8 cellular contexts compared by ENCODE assay signal in genomic region chr14:89041245-89041585, GRCh38.
A peak's percentile ranks its signal among the peaks of the same experiment; 100 is the strongest.
DNase-seq lines count a peak whose midpoint lies in the region; ATAC-seq and TF ChIP-seq lines count a peak whose summit lies in the region.

No MANE protein-coding gene starts in this region.

- BruUV-seq in mammary epithelial cell (replicated peaks; lab: Mats Ljungman, UMichigan), result no TSS peak

- peak overlapping the region in 1 of 2 donors; percentile 92 for H3K4me3 Mint-ChIP-seq in CD14-positive monocyte
- no peak overlapping the region for H3K4me3 Mint-ChIP-seq in activated CD8-positive, alpha-beta memory T cell treated with anti-CD3 and anti-CD28 coated beads, Interleukin-2, amount 10 ng/mL, durations not matched to agents 7 days and 5 days

- H3K27ac Mint-ChIP-seq in CD14-positive monocyte, result no peak overlapping the region
- no peak overlapping the region for H3K27ac Mint-ChIP-seq in activated CD8-positive, alpha-beta memory T cell treated with anti-CD3 and anti-CD28 coated beads, Interleukin-2, amount 10 ng/mL, durations not matched to agents 7 days and 5 days

- H3K27ac ChIP-seq in AG04450 (ENCODE audit: low read depth, low read length) (peak overlapping the region; percentile 94), mammary epithelial cell (ENCODE audit: insufficient read depth, low read depth, low read length) (peak overlapping the region; percentile 69)

- TF ChIP-seq CTCF in AG04450 (IDR thresholded peaks at IDR 0.05; ENCODE audit: low read depth, low read length) (no peak), mammary epithelial cell (conservative IDR thresholded peaks at IDR 0.05 in 1 of 2, IDR thresholded peaks at IDR 0.05 in 1 of 2; ENCODE audit: extremely low read depth in 1 of 2, insufficient read depth in 1 of 2, low read depth in 1 of 2, low read length in 2 of 2) (no peak), CD14-positive monocyte (IDR thresholded peaks at IDR 0.05) (no peak)

- H3K36me3 ChIP-seq in mammary epithelial cell (ENCODE audit: insufficient read depth, low read length), result no peaks in the 10 kb centered on the region
- H3K36me3 ChIP-seq in mucosa of stomach (ENCODE audit: control insufficient read depth, insufficient read depth, low read length), result no peaks in the 10 kb centered on the region

- POLR2A ChIA-PET in AG04450 (lab: Yijun Ruan, JAX), result interaction anchor here (1.4 kb wide), 1 partner anchor 881 kb away, joined by 3 read pairs; no protein-coding TSS in a partner anchor

- peak overlapping the region; percentile 95 for H2AFZ ChIP-seq in mammary epithelial cell (ENCODE audit: low read depth, low read length)

- in situ Hi-C loops in mammary epithelial cell (cut with MboI; ENCODE audit: low sequenced_read_pairs in 2 of 2), result loop anchor here (25.0 kb wide), 3 partner anchors 371 to 871 kb away; partner anchors contain the start of gene FOXN3 (in 1 of the 2)

- H3K4me2 ChIP-seq in mammary epithelial cell (ENCODE audit: insufficient read depth, low read depth, low read length), result peak overlapping the region; percentile 83

- CTCF ChIA-PET in AG04450 (lab: Charles Lee), result interaction anchor here (0.6 to 1.8 kb wide), 32 partner anchors 11 to 1191 kb away, joined by 3 to 10 read pairs (median 4); no protein-coding TSS in a partner anchor
- CTCF ChIA-PET in mammary epithelial cell (lab: Charles Lee; ENCODE audit: low non-redundant PET), result interaction anchor here (0.5 to 0.7 kb wide), 4 partner anchors 10 to 801 kb away, joined by 3 to 5 read pairs (median 5); no protein-coding TSS in a partner anchor
- CTCF ChIA-PET in activated CD8-positive, alpha-beta memory T cell treated with anti-CD3 and anti-CD28 coated beads, Interleukin-2, amount 10 ng/mL, durations not matched to agents 7 days and 5 days (lab: Charles Lee), result interaction anchor here (0.6 to 2.2 kb wide), 10 partner anchors 13 to 881 kb away, joined by 3 to 11 read pairs (median 3); no protein-coding TSS in a partner anchor

- H3K4me1 Mint-ChIP-seq in CD14-positive monocyte, result peaks cover 16% of the 10 kb centered on the region
- H3K4me1 Mint-ChIP-seq in activated CD8-positive, alpha-beta memory T cell treated with anti-CD3 and anti-CD28 coated beads, Interleukin-2, amount 10 ng/mL, durations not matched to agents 7 days and 5 days, result peaks cover 7% of the 10 kb centered on the region

- no peaks in the 10 kb centered on the region for H4K20me1 ChIP-seq in mammary epithelial cell (ENCODE audit: insufficient read depth, low read length)

- intact Hi-C loops in mammary epithelial cell (cut with micrococcal nuclease) (loop anchor here (5.0 kb wide), 3 partner anchors 96 to 206 kb away; no protein-coding TSS in a partner anchor), CD14-positive monocyte (cut with micrococcal nuclease) (no loop called here)

- ATAC-seq in activated CD8-positive, alpha-beta memory T cell treated with anti-CD3 and anti-CD28 coated beads, Interleukin-2, amount 10 ng/mL, durations not matched to agents 7 days and 5 days, result no peak

- DNase-seq in AG04450 (ENCODE audit: low read depth, low spot score), result peak; percentile 16
- peak; percentile 34 to 42 for DNase-seq in NCI-H1930 (lab: John Stamatoyannopoulos, UW)
- DNase-seq in mammary epithelial cell, result peak; percentile 59
- DNase-seq in cortex of kidney (lab: John Stamatoyannopoulos, UW), result no peak
- no peak for DNase-seq in CD14-positive monocyte (ENCODE audit: low spot score)
- DNase-seq in activated CD8-positive, alpha-beta memory T cell treated with anti-CD3 and anti-CD28 coated beads, Interleukin-2, amount 10 ng/mL, durations not matched to agents 7 days and 5 days, result no peak
- DNase-seq in activated T-cell treated with anti-CD3 and anti-CD28 coated beads for 4 hours, result no peak

- no peaks in the 10 kb centered on the region for H3K36me3 Mint-ChIP-seq in CD14-positive monocyte
- H3K36me3 Mint-ChIP-seq in activated CD8-positive, alpha-beta memory T cell treated with anti-CD3 and anti-CD28 coated beads, Interleukin-2, amount 10 ng/mL, durations not matched to agents 7 days and 5 days, result no peaks in the 10 kb centered on the region

- dilution Hi-C loops in mammary epithelial cell (cut with HindIII; ENCODE audit: low sequenced_read_pairs), result no loop called here

- H3K27me3 ChIP-seq in AG04450 (ENCODE audit: control insufficient read depth, insufficient read depth, low read length) (no peaks in the 10 kb centered on the region), mammary epithelial cell (ENCODE audit: insufficient read depth, low read length) (no peaks in the 10 kb centered on the region), mucosa of stomach (ENCODE audit: control insufficient read depth, insufficient read depth, low read length) (no peaks in the 10 kb centered on the region)

- peaks cover 0 to 9% (median 5%) of the 10 kb centered on the region in 7 donors for H3K9me3 Mint-ChIP-seq in CD14-positive monocyte
- H3K9me3 Mint-ChIP-seq in activated CD8-positive, alpha-beta memory T cell treated with anti-CD3 and anti-CD28 coated beads, Interleukin-2, amount 10 ng/mL, durations not matched to agents 7 days and 5 days (ENCODE audit: low read depth), result peaks cover 5% of the 10 kb centered on the region

- H3K27me3 Mint-ChIP-seq in CD14-positive monocyte (ENCODE audit: low read depth in 3 of 3), result peaks cover 16 to 18% (median 17%) of the 10 kb centered on the region in 3 donors
- H3K27me3 Mint-ChIP-seq in activated CD8-positive, alpha-beta memory T cell treated with anti-CD3 and anti-CD28 coated beads, Interleukin-2, amount 10 ng/mL, durations not matched to agents 7 days and 5 days, result peaks cover 34% of the 10 kb centered on the region

- H3K4me1 ChIP-seq in mammary epithelial cell (ENCODE audit: insufficient read depth, low read length), result peaks cover 14% of the 10 kb centered on the region
- peaks cover 24% of the 10 kb centered on the region for H3K4me1 ChIP-seq in mucosa of stomach (ENCODE audit: control insufficient read depth, insufficient read depth, low read length)

- WGBS in mammary epithelial cell (ENCODE audit: low coverage, missing lambda C conversion rate), result 21% methylated on average over 8 of the region's 8 CpGs

- peak overlapping the region; percentile 64 for H3K4me3 ChIP-seq in AG04450 (ENCODE audit: low read depth, low read length)
- H3K4me3 ChIP-seq in mammary epithelial cell (replicated peaks in 1 of 3; ENCODE audit: insufficient read depth in 1 of 3, low read depth in 2 of 3, low read length in 3 of 3), result no peak overlapping the region
- H3K4me3 ChIP-seq in mucosa of stomach (ENCODE audit: low read length), result peak overlapping the region; percentile 16

- H3K9me3 ChIP-seq in AG04450 (ENCODE audit: control insufficient read depth, insufficient read depth, low read length) (no peaks in the 10 kb centered on the region; the same call in 1 of the 2 replicates), mammary epithelial cell (replicated peaks; ENCODE audit: insufficient read depth, low read length) (no peaks in the 10 kb centered on the region), mucosa of stomach (ENCODE audit: control insufficient read depth, low read length) (no peaks in the 10 kb centered on the region)

- no peaks in the 10 kb centered on the region for H3K79me2 ChIP-seq in mammary epithelial cell (ENCODE audit: insufficient read depth, low read length)

- no peak overlapping the region for H3K9ac ChIP-seq in mammary epithelial cell (ENCODE audit: insufficient read depth, low read length)
- H3K9ac ChIP-seq in mucosa of stomach (ENCODE audit: low read length), result peak overlapping the region; percentile 54

Comparison
In these comparisons a context has a peak if more than half of its experiments do, and no peak if none do; other contexts are left out.
1. DNase-seq: peak in AG04450 (single experiment), NCI-H1930 (2 of 2) and mammary epithelial cell (single experiment); none in cortex of kidney (single experiment), CD14-positive monocyte (single experiment), activated CD8-positive, alpha-beta memory T cell treated with anti-CD3 and anti-CD28 coated beads, Interleukin-2, amount 10 ng/mL, durations not matched to agents 7 days and 5 days (single experiment) and activated T-cell treated with anti-CD3 and anti-CD28 coated beads for 4 hours (single experiment).
2. H3K4me3 ChIP-seq: peak in AG04450 (single experiment) and mucosa of stomach (single experiment); none in mammary epithelial cell (0 of 3).